8 cellular contexts compared by ENCODE assay signal in genomic region chr1:203290261-203291089, GRCh38. TPM values are rescaled to one million over a fixed set of nuclear protein-coding genes. Genes with fewer than 3 reads are reported as not detected.
A peak's percentile ranks its signal among the peaks of the same experiment; 100 is the strongest.
DNase-seq lines count a peak whose midpoint lies in the region; ATAC-seq, FAIRE-seq and TF ChIP-seq lines count a peak whose summit lies in the region.

No MANE protein-coding gene starts in this region.

- FAIRE-seq in kidney (lab: Jason Lieb, UNC) = no peak

- H3K4me1 ChIP-seq in kidney (ENCODE audit: control insufficient read depth in 1 of 2, insufficient read depth in 1 of 2, low read depth in 1 of 2, low read length in 2 of 2) = peaks cover 43 to 55% of the 10 kb centered on the region in 2 donors

- DNase-seq in NCI-H187 (lab: John Stamatoyannopoulos, UW) = peak; percentile 98 to 99
- peak; percentile 96 for DNase-seq in activated CD4-positive, CD25-positive, alpha-beta regulatory T cell treated with anti-CD3 and anti-CD28 coated beads, Interleukin-2, amount 50 U/mL, for 72 hours
- DNase-seq in central memory CD4-positive, alpha-beta T cell = peak; percentile 96
- peak; percentile 98 for DNase-seq in kidney
- DNase-seq in stimulated activated CD4-positive, alpha-beta T cell treated with anti-CD3 and anti-CD28 coated beads, Interleukin-12 subunit alpha, Interleukin-12 subunit beta, amount 100 ng/mL, for 4 hours = peak; percentile 96

- peak; percentile 38 for ATAC-seq in HG02623 (IDR thresholded peaks at IDR 0.05; ENCODE audit: unreplicated experiment)
- no peak for ATAC-seq in HG03469 (IDR thresholded peaks at IDR 0.05; ENCODE audit: unreplicated experiment)

- no peaks in the 10 kb centered on the region for H3K36me3 ChIP-seq in kidney (ENCODE audit: control insufficient read depth in 1 of 2, insufficient read depth in 2 of 2, low read length in 2 of 2)

- intact Hi-C loops in kidney (cut with DNase I) = no loop called here

- H3K4me3 ChIP-seq in GM08714 (ENCODE audit: low read length) (peak overlapping the region; percentile 49; the same call in 1 of the 2 replicates), kidney (ENCODE audit: low read length in 2 of 2) (peak overlapping the region; percentile 34 to 39)

- no peak for TF ChIP-seq CTCF in kidney (IDR thresholded peaks at IDR 0.05; ENCODE audit: borderline replicate concordance, extremely low read depth, insufficient read depth)

- H3K9ac ChIP-seq in kidney (ENCODE audit: low read length in 2 of 2) = peak overlapping the region; percentile 68 to 77

- H3K9me3 ChIP-seq in kidney (ENCODE audit: control insufficient read depth in 1 of 2, low read length in 2 of 2) = no peaks in the 10 kb centered on the region

- peak overlapping the region; percentile 92 to 98 for H3K27ac ChIP-seq in kidney (ENCODE audit: low read depth in 2 of 2, low read length in 2 of 2)

RNA-seq across cellular contexts. Expression of gene BTG2, which starts 14.8 kb away (rescaled TPM):
- 59.9 TPM for total RNA-seq in kidney
- polyA plus RNA-seq in kidney (ENCODE audit: insufficient read depth, low read depth, low replicate concordance) = 156 TPM
